Comparison of ENCODE assay signal across 17 cellular contexts in genomic region chr10:29838529-29838928, GRCh38.
"Had no signal": no experiment of that assay in that cellular context is flagged by ENCODE, and none has a peak within 500 bp of the region (broad histone marks: within the 10 kb centered on the region; RNA-seq: fewer than 3 reads in every experiment).

No MANE protein-coding gene starts in this region.

- ATAC-seq: left lung; SK-N-SH treated with all-trans-retinoic acid at 6 μM for 48 hours; stimulated activated naive B cell treated with anti-CD40 and anti-IgM and Interleukin-4, amounts not matched to agents 10 μg/mL and 1 μg/mL and 100 μg/mL, for 72 hours had no signal

- H3K36me3 ChIP-seq: ascending aorta, left lung, vagina had no signal

- H3K9me3 Mint-ChIP-seq: activated naive CD4-positive, alpha-beta T cell treated with anti-CD3 and anti-CD28 coated beads for 36 hours; activated T-helper 2 cell treated with anti-CD3 and anti-CD28 coated beads, Interferon-gamma antibody, Interleukin-2, Interleukin-4, amounts not matched to agents 10 μg/mL and 5 μg/mL and 100 μg/mL, durations not matched to agents 14 hours and 24 hours and 36 hours; neural crest cell; stimulated activated naive B cell treated with anti-CD40 and anti-IgM and Interleukin-4, amounts not matched to agents 10 μg/mL and 1 μg/mL and 100 μg/mL, for 72 hours had no signal

- H3K4me1 Mint-ChIP-seq: stimulated activated naive B cell treated with anti-CD40 and anti-IgM and Interleukin-4, amounts not matched to agents 10 μg/mL and 1 μg/mL and 100 μg/mL, for 72 hours had no signal

- H3K79me2 ChIP-seq: hepatocyte had no signal

- DNase-seq: activated CD4-positive, alpha-beta T cell treated with anti-CD3 and anti-CD28 coated beads, Interleukin-2, amount 50 U/mL, for 4 hours; activated CD4-positive, CD25-positive, alpha-beta regulatory T cell treated with anti-CD3 and anti-CD28 coated beads, Interleukin-2, amount 50 U/mL, for 72 hours; activated naive CD4-positive, alpha-beta T cell treated with anti-CD3 and anti-CD28 coated beads for 36 hours; activated T-cell treated with anti-CD3 and anti-CD28 coated beads for 4 hours; dermis blood vessel endothelial cell; islet precursor cell; left lung; stimulated activated CD4-positive, alpha-beta T cell treated with anti-CD3 and anti-CD28 coated beads, Interleukin-2, amount 100 ng/mL, for 48 hours; stimulated activated naive B cell treated with anti-CD40 and anti-IgM and Interleukin-4, amounts not matched to agents 10 μg/mL and 1 μg/mL and 100 μg/mL, for 72 hours; T-helper 1 cell; T1000 had no signal

- H2AFZ ChIP-seq: hepatocyte had no signal

- H3K4me3 Mint-ChIP-seq: activated naive CD4-positive, alpha-beta T cell treated with anti-CD3 and anti-CD28 coated beads for 36 hours; neural crest cell; stimulated activated naive B cell treated with anti-CD40 and anti-IgM and Interleukin-4, amounts not matched to agents 10 μg/mL and 1 μg/mL and 100 μg/mL, for 72 hours had no signal

- H3K27me3 ChIP-seq: ascending aorta, hepatocyte, left lung, vagina had no signal

- H3K4me2 ChIP-seq: hepatocyte had no signal

- H3K4me3 ChIP-seq: ascending aorta, hepatocyte, left lung, vagina had no signal

- H3K9me3 ChIP-seq: ascending aorta, left lung, vagina had no signal

- H3K27me3 Mint-ChIP-seq: stimulated activated naive B cell treated with anti-CD40 and anti-IgM and Interleukin-4, amounts not matched to agents 10 μg/mL and 1 μg/mL and 100 μg/mL, for 72 hours had no signal

- H3K27ac Mint-ChIP-seq: activated naive CD4-positive, alpha-beta T cell treated with anti-CD3 and anti-CD28 coated beads for 36 hours; activated T-helper 2 cell treated with anti-CD3 and anti-CD28 coated beads, Interferon-gamma antibody, Interleukin-2, Interleukin-4, amounts not matched to agents 10 μg/mL and 5 μg/mL and 100 μg/mL, durations not matched to agents 14 hours and 24 hours and 36 hours had no signal

- H3K36me3 Mint-ChIP-seq: stimulated activated naive B cell treated with anti-CD40 and anti-IgM and Interleukin-4, amounts not matched to agents 10 μg/mL and 1 μg/mL and 100 μg/mL, for 72 hours had no signal

- H3K27ac ChIP-seq: left lung had no signal
